Comparison of ENCODE assay signal across 8 cellular contexts in genomic region chr17:3635474-3636153, GRCh38. TPM values are rescaled to one million over a fixed set of nuclear protein-coding genes. Genes with fewer than 3 reads are reported as not detected.
A peak's percentile ranks its signal among the peaks of the same experiment; 100 is the strongest.
DNase-seq lines count a peak whose midpoint lies in the region; ATAC-seq and TF ChIP-seq lines count a peak whose summit lies in the region.

No MANE protein-coding gene starts in this region.

- H3K9me3 ChIP-seq in prostate gland = no peaks in the 10 kb centered on the region

- peaks cover 47% of the 10 kb centered on the region for H3K36me3 Mint-ChIP-seq in activated T-cell treated with anti-CD3 and anti-CD28 coated beads, Interleukin-2, amount 50 U/mL, for 24 hours (ENCODE audit: low read depth)
- H3K36me3 Mint-ChIP-seq in T-cell = peaks cover 9% of the 10 kb centered on the region

- peak overlapping the region; percentile 96 to 99 for H3K27ac ChIP-seq in prostate gland

- H3K9me3 Mint-ChIP-seq in activated T-cell treated with anti-CD3 and anti-CD28 coated beads, Interleukin-2, amount 50 U/mL, for 24 hours = no peaks in the 10 kb centered on the region
- no peaks in the 10 kb centered on the region for H3K9me3 Mint-ChIP-seq in T-cell

- H3K4me3 ChIP-seq in foreskin fibroblast (ENCODE audit: low read depth in 1 of 2, low read length in 2 of 2) (peak overlapping the region; percentile 87 to 89), prostate gland (peak overlapping the region; percentile 97 to 98)

- H3K4me1 Mint-ChIP-seq in activated T-cell treated with anti-CD3 and anti-CD28 coated beads, Interleukin-2, amount 50 U/mL, for 24 hours (ENCODE audit: low read depth) = peaks cover 47% of the 10 kb centered on the region
- H3K4me1 Mint-ChIP-seq in T-cell = peaks cover 23 to 37% (median 24%) of the 10 kb centered on the region in 3 donors

- no peak for TF ChIP-seq POLR2A in prostate gland (IDR thresholded peaks at IDR 0.05)

- H3K27ac Mint-ChIP-seq in activated T-cell treated with anti-CD3 and anti-CD28 coated beads, Interleukin-2, amount 50 U/mL, for 24 hours = peak overlapping the region; percentile 69
- peak overlapping the region in 1 of 2 donors; percentile 36 for H3K27ac Mint-ChIP-seq in T-cell

- 21% methylated on average over 38 of the region's 38 CpGs for WGBS in prostate gland

- TF ChIP-seq CTCF in foreskin fibroblast (IDR thresholded peaks at IDR 0.05; ENCODE audit: low read depth, low read length) = no peak
- TF ChIP-seq CTCF in prostate gland (IDR thresholded peaks at IDR 0.05) = no peak

- H3K36me3 ChIP-seq in prostate gland = no peaks in the 10 kb centered on the region

- intact Hi-C loops in prostate gland (cut with DNase I) = loop anchor here (1.0 kb wide), 1 partner anchor 33 kb away; the partner anchor contains the start of genes EMC6 and TAX1BP3

- ATAC-seq in T-cell (replicated peaks in 1 of 4) = peak in 3 of 4 experiments; percentile 28 to 30 (median 29)
- ATAC-seq in GM18873 (IDR thresholded peaks at IDR 0.05; ENCODE audit: low FRiP score, unreplicated experiment) = no peak

- POLR2A ChIA-PET in T-cell (lab: Charles Lee) = no interaction called here

- H3K27me3 ChIP-seq in prostate gland (replicated peaks; ENCODE audit: insufficient read depth) = no peaks in the 10 kb centered on the region

- DNase-seq in activated T-cell treated with anti-CD3 and anti-CD28 coated beads, Interleukin-2, amount 50 U/mL, for 24 hours = no peak
- DNase-seq in activated T-cell treated with anti-CD3 and anti-CD28 coated beads for 4 hours (no peak), T-cell (peak in 3 of 34 experiments; percentile 1 to 5 (median 1)), foreskin fibroblast (peak in 1 of 2 donors; percentile 28), prostate gland (ENCODE audit: low spot score) (no peak), A172 (ENCODE audit: low spot score) (no peak), NCI-H2081 (lab: John Stamatoyannopoulos, UW) (no peak)

- CTCF ChIA-PET in T-cell (lab: Charles Lee) = interaction anchor here in 1 of 2 donors (0.6 to 1.4 kb wide), 3 partner anchors 88 to 564 kb away, joined by 3 to 8 read pairs (median 4); partner anchors contain the start of genes HASPIN and NCBP3

- H3K27me3 Mint-ChIP-seq in activated T-cell treated with anti-CD3 and anti-CD28 coated beads, Interleukin-2, amount 50 U/mL, for 24 hours = no peaks in the 10 kb centered on the region
- H3K27me3 Mint-ChIP-seq in T-cell = no peaks in the 10 kb centered on the region

- no peaks in the 10 kb centered on the region for H3K4me1 ChIP-seq in prostate gland (replicated peaks)

- peak overlapping the region; percentile 96 for H3K4me3 Mint-ChIP-seq in activated T-cell treated with anti-CD3 and anti-CD28 coated beads, Interleukin-2, amount 50 U/mL, for 24 hours
- H3K4me3 Mint-ChIP-seq in T-cell = peak overlapping the region; percentile 91 to 96 (median 96)

RNA-seq across cellular contexts. Expression of gene SHPK, which starts 0.4 kb away (rescaled TPM):
- 10 to 100 TPM in 3 of 5 donors, 1 to 10 TPM in 2; 6.4 to 12.3 (median 10.5) TPM for total RNA-seq in T-cell
- total RNA-seq in prostate gland = 10 to 100 TPM; 13.6 to 25.5 TPM
- total RNA-seq in A172 (2014; rRNA removed; shearing (Covaris generic)) = 27.6 and 33.2 TPM in 2 replicates

RNA-seq across cellular contexts. Expression of gene CTNS, which starts 0.9 kb away (rescaled TPM):
- total RNA-seq in T-cell (10 to 100 TPM in 3 of 5 donors, 1 to 10 TPM in 2; 7.1 to 15.9 (median 11.4) TPM), prostate gland (10 to 100 TPM; 26.9 to 51.2 TPM)
- total RNA-seq in A172 (2014; rRNA removed; shearing (Covaris generic)) = 36.0 and 37.8 TPM in 2 replicates

RNA-seq across cellular contexts. Expression of gene TRPV1, which starts 26.4 kb away (rescaled TPM):
- 1 to 10 TPM; 4.3 to 8.0 (median 6.0) TPM for total RNA-seq in T-cell
- total RNA-seq in prostate gland = 10 to 100 TPM in 1 of 2 donors, 1 to 10 TPM in 1; 4.0 to 10.6 TPM
- 0.79 and 1.0 TPM in 2 replicates for total RNA-seq in A172 (2014; rRNA removed; shearing (Covaris generic))

RNA-seq across cellular contexts. Expression of gene TAX1BP3, which starts 32.8 kb away (rescaled TPM):
- 10 to 100 TPM in 3 of 5 donors, 1 to 10 TPM in 2; 9.1 to 15.3 (median 14.6) TPM for total RNA-seq in T-cell
- 100 to 1,000 TPM; 171 to 270 TPM for total RNA-seq in prostate gland
- total RNA-seq in A172 (2014; rRNA removed; shearing (Covaris generic)) = 360 and 391 TPM in 2 replicates

RNA-seq across cellular contexts. Expression of gene EMC6, which starts 33.0 kb away (rescaled TPM):
- 10 to 100 TPM; 22.4 to 36.2 (median 33.6) TPM for total RNA-seq in T-cell
- total RNA-seq in prostate gland = 10 to 100 TPM; 12.7 to 31.8 TPM
- 43.4 and 66.8 TPM in 2 replicates for total RNA-seq in A172 (2014; rRNA removed; shearing (Covaris generic))
